In genomic region chr9:18296702-18297531, GRCh38 we compare ENCODE assay signal across 12 cellular contexts.
DNase-seq lines count a peak whose midpoint lies in the region; ATAC-seq and TF ChIP-seq lines count a peak whose summit lies in the region.
"Had no signal": no experiment of that assay in that cellular context is flagged by ENCODE, and none has a peak within 500 bp of the region (broad histone marks: within the 10 kb centered on the region; RNA-seq: fewer than 3 reads in every experiment).

No MANE protein-coding gene starts in this region.

- intact Hi-C loops in MCF 10A (cut with micrococcal nuclease) = no loop called here
- intact Hi-C loops in breast epithelium (cut with DNase I; ENCODE audit: low total_unique reads) = no loop called here

- H3K27me3 Mint-ChIP-seq in MCF 10A (ENCODE audit: insufficient read depth, unreplicated experiment) = no peaks in the 10 kb centered on the region

- peaks cover 5% of the 10 kb centered on the region for H3K4me1 Mint-ChIP-seq in MCF 10A (ENCODE audit: insufficient read depth, unreplicated experiment)
- H3K4me1 Mint-ChIP-seq: stimulated activated effector memory CD8-positive, alpha-beta T cell treated with anti-CD3 and anti-CD28 coated beads, Interleukin-12 subunit alpha, Interleukin-12 subunit beta, amount 100 ng/mL, for 72 hours had no signal

- no peaks in the 10 kb centered on the region for H3K36me3 ChIP-seq in breast epithelium
- no peaks in the 10 kb centered on the region for H3K36me3 ChIP-seq in RWPE2 (ENCODE audit: low read depth)

- no peak for TF ChIP-seq POLR2A in breast epithelium (IDR thresholded peaks at IDR 0.05)

- H3K4me3 ChIP-seq in breast epithelium (peak overlapping the region in 1 of 3 donors; percentile 25), RWPE2 (ENCODE audit: severe bottlenecking) (no peak overlapping the region)
- H3K4me3 ChIP-seq: PC-9 had no signal

- H3K9me3 ChIP-seq in breast epithelium (no peaks in the 10 kb centered on the region), RWPE2 (ENCODE audit: severe bottlenecking) (no peaks in the 10 kb centered on the region)

- H3K27ac ChIP-seq in breast epithelium (no peak overlapping the region), RWPE2 (ENCODE audit: poor library complexity, severe bottlenecking) (no peak overlapping the region)
- H3K27ac ChIP-seq: PC-9 had no signal

- TF ChIP-seq CTCF in MCF 10A (IDR thresholded peaks at IDR 0.05; ENCODE audit: unreplicated experiment) (no peak), breast epithelium (IDR thresholded peaks at IDR 0.05) (no peak), RWPE2 (IDR thresholded peaks at IDR 0.05; ENCODE audit: poor library complexity, severe bottlenecking) (no peak)

- POLR2A ChIA-PET in MCF 10A (lab: Yijun Ruan, JAX) = no interaction called here

- H3K36me3 Mint-ChIP-seq in MCF 10A (ENCODE audit: insufficient read depth, unreplicated experiment) = no peaks in the 10 kb centered on the region
- no peaks in the 10 kb centered on the region for H3K36me3 Mint-ChIP-seq in activated naive CD4-positive, alpha-beta T cell treated with anti-CD3 and anti-CD28 coated beads, Interleukin-2, amount 50 U/mL, for 72 hours
- H3K36me3 Mint-ChIP-seq: stimulated activated effector memory CD8-positive, alpha-beta T cell treated with anti-CD3 and anti-CD28 coated beads, Interleukin-12 subunit alpha, Interleukin-12 subunit beta, amount 100 ng/mL, for 72 hours had no signal

- peaks cover 0 to 9% of the 10 kb centered on the region in 2 donors for H3K4me1 ChIP-seq in breast epithelium
- H3K4me1 ChIP-seq in RWPE2 (ENCODE audit: insufficient read depth, poor library complexity, severe bottlenecking) = peaks cover 10% of the 10 kb centered on the region

- no TSS peak for BruUV-seq in MCF 10A (replicated peaks; lab: Mats Ljungman, UMichigan)

- ATAC-seq in RWPE2 (ENCODE audit: low read depth) = peak; percentile 14; the same call in 1 of the 3 replicates
- no peak for ATAC-seq in HG03045 (IDR thresholded peaks at IDR 0.05; ENCODE audit: unreplicated experiment)
- ATAC-seq in activated naive CD4-positive, alpha-beta T cell treated with anti-CD3 and anti-CD28 coated beads, Interleukin-2, amount 50 U/mL, for 72 hours = no peak
- ATAC-seq in HG03108 (IDR thresholded peaks at IDR 0.05; ENCODE audit: unreplicated experiment) = no peak
- ATAC-seq: stimulated activated effector memory CD8-positive, alpha-beta T cell treated with anti-CD3 and anti-CD28 coated beads, Interleukin-12 subunit alpha, Interleukin-12 subunit beta, amount 100 ng/mL, for 72 hours had no signal

- peak; percentile 8 for DNase-seq in MCF 10A (ENCODE audit: unreplicated experiment)
- DNase-seq in breast epithelium (ENCODE audit: low spot score in 2 of 2) = no peak
- no peak for DNase-seq in RWPE2 (ENCODE audit: low spot score)
- DNase-seq in fibroblast of peridontal ligament (ENCODE audit: extremely low read depth) = peak; percentile 64
- DNase-seq in stromal cell of bone marrow (ENCODE audit: low read depth) = peak; percentile 50
- DNase-seq in activated naive CD4-positive, alpha-beta T cell treated with anti-CD3 and anti-CD28 coated beads, Interleukin-2, amount 50 U/mL, for 72 hours (ENCODE audit: low spot score in 2 of 2) = no peak
- DNase-seq: amygdala, DMS79, PC-9 had no signal

- no peak overlapping the region for H3K4me3 Mint-ChIP-seq in MCF 10A (ENCODE audit: unreplicated experiment)
- H3K4me3 Mint-ChIP-seq: stimulated activated effector memory CD8-positive, alpha-beta T cell treated with anti-CD3 and anti-CD28 coated beads, Interleukin-12 subunit alpha, Interleukin-12 subunit beta, amount 100 ng/mL, for 72 hours had no signal

- H3K9me3 Mint-ChIP-seq in MCF 10A (ENCODE audit: unreplicated experiment) = no peaks in the 10 kb centered on the region
- H3K9me3 Mint-ChIP-seq in activated naive CD4-positive, alpha-beta T cell treated with anti-CD3 and anti-CD28 coated beads, Interleukin-2, amount 50 U/mL, for 72 hours = no peaks in the 10 kb centered on the region

- no peak overlapping the region for H3K27ac Mint-ChIP-seq in MCF 10A (ENCODE audit: low read depth, unreplicated experiment)
- no peak overlapping the region for H3K27ac Mint-ChIP-seq in activated naive CD4-positive, alpha-beta T cell treated with anti-CD3 and anti-CD28 coated beads, Interleukin-2, amount 50 U/mL, for 72 hours
- H3K27ac Mint-ChIP-seq: stimulated activated effector memory CD8-positive, alpha-beta T cell treated with anti-CD3 and anti-CD28 coated beads, Interleukin-12 subunit alpha, Interleukin-12 subunit beta, amount 100 ng/mL, for 72 hours had no signal

- H3K27me3 ChIP-seq in breast epithelium = no peaks in the 10 kb centered on the region
- no peaks in the 10 kb centered on the region for H3K27me3 ChIP-seq in RWPE2 (ENCODE audit: insufficient read depth, poor library complexity, severe bottlenecking)

- CTCF ChIA-PET in MCF 10A (lab: Yijun Ruan, JAX) = interaction anchor here (0.7 kb wide), 1 partner anchor 513 kb away, joined by 3 read pairs; no protein-coding TSS in a partner anchor

Comparison
In these comparisons a context has a peak if more than half of its experiments do, and no peak if none do; other contexts are left out.
1. DNase-seq: peak in MCF 10A (single experiment), fibroblast of peridontal ligament (single experiment) and stromal cell of bone marrow (single experiment); none in breast epithelium (0 of 2), RWPE2 (single experiment) and activated naive CD4-positive, alpha-beta T cell treated with anti-CD3 and anti-CD28 coated beads, Interleukin-2, amount 50 U/mL, for 72 hours (0 of 2).